8 cellular contexts compared by ENCODE assay signal in genomic region chr7:832292-832967, GRCh38. TPM values are rescaled to one million over a fixed set of nuclear protein-coding genes. Genes with fewer than 3 reads are reported as not detected.
DNase-seq lines count a peak whose midpoint lies in the region; ATAC-seq and TF ChIP-seq lines count a peak whose summit lies in the region.

Gene SUN1, plus strand, starts transcription at chr7:832476. Its CDS starts 49 bp downstream, at chr7:832525.

- no peak within 1 kb of the TSS for H4K12ac ChIP-seq in trophoblast cell (ENCODE audit: low read depth, low read length)

- peak; percentile 56 for ATAC-seq in GM21576 (IDR thresholded peaks at IDR 0.05; ENCODE audit: unreplicated experiment)

- H2AFZ ChIP-seq in MM.1S (ENCODE audit: low read length) (no peak within 1 kb of the TSS), trophoblast cell (ENCODE audit: insufficient read depth, low read length, poor library complexity) (no peak within 1 kb of the TSS)

- H3K4me1 ChIP-seq in BLaER1 (peaks cover 72% of the 10 kb centered on the region), MM.1S (ENCODE audit: low read length) (peaks cover 24% of the 10 kb centered on the region), trophoblast cell (ENCODE audit: control insufficient read depth in 1 of 2, insufficient read depth in 2 of 2, low read length in 2 of 2) (peaks cover 21 to 24% of the 10 kb centered on the region in 2 experiments), vagina (peaks cover 95% of the 10 kb centered on the region)

- peaks cover 8% of the 10 kb centered on the region for H3K36me3 Mint-ChIP-seq in activated T-helper 1 cell treated with anti-CD3 and anti-CD28 coated beads, Interleukin-12 subunit alpha, Interleukin-12 subunit beta, Interleukin-2, Interleukin-4 antibody, amounts not matched to agents 30 ng/mL and 10 ng/mL and 1 ng/mL, durations not matched to agents 14 hours and 24 hours and 36 hours (ENCODE audit: low read depth)

- H3K27ac Mint-ChIP-seq in activated T-helper 1 cell treated with anti-CD3 and anti-CD28 coated beads, Interleukin-12 subunit alpha, Interleukin-12 subunit beta, Interleukin-2, Interleukin-4 antibody, amounts not matched to agents 30 ng/mL and 10 ng/mL and 1 ng/mL, durations not matched to agents 14 hours and 24 hours and 36 hours: peak within 1 kb of the TSS; percentile 93

- peak within 1 kb of the TSS; percentile 77 for H3K14ac ChIP-seq in trophoblast cell (ENCODE audit: low read length)

- H3K4me3 ChIP-seq in BLaER1 (no peak within 1 kb of the TSS), MM.1S (ENCODE audit: low read length) (peak within 1 kb of the TSS; percentile 45), fibroblast of villous mesenchyme (ENCODE audit: low read depth, low read length) (peak within 1 kb of the TSS; percentile 32), trophoblast cell (ENCODE audit: low read depth, low read length) (no peak within 1 kb of the TSS), vagina (peak within 1 kb of the TSS; percentile 19 to 29)

- H3K4me2 ChIP-seq in BLaER1 (peak within 1 kb of the TSS; percentile 61), MM.1S (ENCODE audit: low read depth, low read length) (peak within 1 kb of the TSS; percentile 73), trophoblast cell (ENCODE audit: low read length) (peak within 1 kb of the TSS; percentile 47)

- peak within 1 kb of the TSS; percentile 64 for H2BK5ac ChIP-seq in trophoblast cell (ENCODE audit: low read depth, low read length, poor library complexity)

- no peak within 1 kb of the TSS for H2BK120ac ChIP-seq in trophoblast cell (ENCODE audit: insufficient read depth, low read length, poor library complexity)

- peaks cover 60% of the 10 kb centered on the region for H3K36me3 ChIP-seq in BLaER1
- H3K36me3 ChIP-seq in MM.1S (replicated peaks; ENCODE audit: insufficient read depth, low read length): no peaks in the 10 kb centered on the region; the same call in 1 of the 2 replicates
- H3K36me3 ChIP-seq in trophoblast cell (ENCODE audit: control insufficient read depth in 1 of 2, insufficient read depth in 2 of 2, low read length in 2 of 2): peaks cover 11 to 14% of the 10 kb centered on the region in 2 experiments
- H3K36me3 ChIP-seq in vagina: peaks cover 0 to 4% of the 10 kb centered on the region in 2 donors

- TF ChIP-seq CTCF in MM.1S (IDR thresholded peaks at IDR 0.05; ENCODE audit: low read length) (no peak), fibroblast of villous mesenchyme (IDR thresholded peaks at IDR 0.05; ENCODE audit: insufficient read depth, low read depth, low read length) (no peak), vagina (IDR thresholded peaks at IDR 0.05) (no peak)

- H3K27ac ChIP-seq in BLaER1 (no peak within 1 kb of the TSS), MM.1S (ENCODE audit: low read length) (peak within 1 kb of the TSS; percentile 91), trophoblast cell (ENCODE audit: low read depth, low read length) (peak within 1 kb of the TSS; percentile 91), vagina (peak within 1 kb of the TSS; percentile 95)

- peak within 1 kb of the TSS; percentile 42 for H2AK5ac ChIP-seq in trophoblast cell (ENCODE audit: low read length)

- H3K27me3 ChIP-seq in BLaER1 (no peaks in the 10 kb centered on the region), MM.1S (replicated peaks; ENCODE audit: insufficient read depth, low read length) (no peaks in the 10 kb centered on the region), trophoblast cell (ENCODE audit: insufficient read depth, low read length) (no peaks in the 10 kb centered on the region), vagina (no peaks in the 10 kb centered on the region)

- peak; percentile 66 for DNase-seq in MM.1S
- DNase-seq in activated T-helper 1 cell treated with anti-CD3 and anti-CD28 coated beads, Interleukin-12 subunit alpha, Interleukin-12 subunit beta, Interleukin-2, Interleukin-4 antibody, amounts not matched to agents 30 ng/mL and 10 ng/mL and 1 ng/mL, durations not matched to agents 14 hours and 24 hours and 36 hours (ENCODE audit: low spot score): peak; percentile 36
- DNase-seq in fibroblast of villous mesenchyme (ENCODE audit: low read depth): peak; percentile 69
- DNase-seq in trophoblast cell: peak; percentile 52 to 59
- DNase-seq in vagina (ENCODE audit: extremely low spot score in 2 of 2): peak in 1 of 2 donors; percentile 85
- DNase-seq in NCI-H1436 (lab: John Stamatoyannopoulos, UW): no peak

- peak within 1 kb of the TSS; percentile 65 for H3K18ac ChIP-seq in trophoblast cell (ENCODE audit: low read length)

- H3K4ac ChIP-seq in trophoblast cell (ENCODE audit: low read depth, low read length): peak within 1 kb of the TSS; percentile 47

- no peaks in the 10 kb centered on the region for H3K27me3 Mint-ChIP-seq in activated T-helper 1 cell treated with anti-CD3 and anti-CD28 coated beads, Interleukin-12 subunit alpha, Interleukin-12 subunit beta, Interleukin-2, Interleukin-4 antibody, amounts not matched to agents 30 ng/mL and 10 ng/mL and 1 ng/mL, durations not matched to agents 14 hours and 24 hours and 36 hours (ENCODE audit: insufficient read depth)

- no peak within 1 kb of the TSS for H3K23ac ChIP-seq in trophoblast cell (ENCODE audit: low read length)

- H3K79me1 ChIP-seq in trophoblast cell (ENCODE audit: low read length): peaks cover 2% of the 10 kb centered on the region

- intact Hi-C loops in activated T-helper 1 cell treated with anti-CD3 and anti-CD28 coated beads, Interleukin-12 subunit alpha, Interleukin-12 subunit beta, Interleukin-2, Interleukin-4 antibody, amounts not matched to agents 30 ng/mL and 10 ng/mL and 1 ng/mL, durations not matched to agents 14 hours and 24 hours and 36 hours (cut with micrococcal nuclease): loop anchor here (1.0 to 5.0 kb wide), 4 partner anchors 41 to 230 kb away; partner anchors contain the start of genes DNAAF5 and PRKAR1B
- intact Hi-C loops in vagina (cut with DNase I): no loop called here

- H4K20me1 ChIP-seq in BLaER1: peaks cover 100% of the 10 kb centered on the region
- no peaks in the 10 kb centered on the region for H4K20me1 ChIP-seq in MM.1S (ENCODE audit: insufficient read depth, low read length)

- TF ChIP-seq POLR2A in vagina (IDR thresholded peaks at IDR 0.05): no peak

- H3K9me2 ChIP-seq in MM.1S (replicated peaks; ENCODE audit: insufficient read depth, low read length): no peaks in the 10 kb centered on the region

- no CpG with 5 or more reads among the region's 22 CpGs for WGBS in trophoblast cell (ENCODE audit: extremely low coverage, insufficient coverage, insufficient read length)

- H4K91ac ChIP-seq in trophoblast cell (ENCODE audit: low read depth, low read length): peak within 1 kb of the TSS; percentile 45

- no peaks in the 10 kb centered on the region for H3K9me3 ChIP-seq in BLaER1
- H3K9me3 ChIP-seq in MM.1S (replicated peaks; ENCODE audit: insufficient read depth, low read length): no peaks in the 10 kb centered on the region
- peaks cover 2% of the 10 kb centered on the region for H3K9me3 ChIP-seq in trophoblast cell (ENCODE audit: insufficient read depth, low read depth, low read length)
- H3K9me3 ChIP-seq in vagina: no peaks in the 10 kb centered on the region

- H3K9ac ChIP-seq in BLaER1 (peak within 1 kb of the TSS; percentile 8; the same call in 1 of the 2 replicates), MM.1S (ENCODE audit: low read length) (peak within 1 kb of the TSS; percentile 63), trophoblast cell (ENCODE audit: low read length) (no peak within 1 kb of the TSS)

- no peak within 1 kb of the TSS for H4K8ac ChIP-seq in trophoblast cell (ENCODE audit: low read depth, low read length)

- H3K79me2 ChIP-seq in MM.1S (ENCODE audit: low read length) (peaks cover 89% of the 10 kb centered on the region), trophoblast cell (ENCODE audit: control insufficient read depth, insufficient read depth, low read length, poor library complexity) (peaks cover 6% of the 10 kb centered on the region)

- no peaks in the 10 kb centered on the region for H3K9me3 Mint-ChIP-seq in activated T-helper 1 cell treated with anti-CD3 and anti-CD28 coated beads, Interleukin-12 subunit alpha, Interleukin-12 subunit beta, Interleukin-2, Interleukin-4 antibody, amounts not matched to agents 30 ng/mL and 10 ng/mL and 1 ng/mL, durations not matched to agents 14 hours and 24 hours and 36 hours

- H3K4me3 Mint-ChIP-seq in activated T-helper 1 cell treated with anti-CD3 and anti-CD28 coated beads, Interleukin-12 subunit alpha, Interleukin-12 subunit beta, Interleukin-2, Interleukin-4 antibody, amounts not matched to agents 30 ng/mL and 10 ng/mL and 1 ng/mL, durations not matched to agents 14 hours and 24 hours and 36 hours: peak within 1 kb of the TSS; percentile 80

- H2BK12ac ChIP-seq in trophoblast cell (ENCODE audit: low read length): peak within 1 kb of the TSS; percentile 83

- peaks cover 25% of the 10 kb centered on the region for H3F3A ChIP-seq in MM.1S (ENCODE audit: insufficient read depth, low read length)

- peaks cover 30% of the 10 kb centered on the region for H3K4me1 Mint-ChIP-seq in activated T-helper 1 cell treated with anti-CD3 and anti-CD28 coated beads, Interleukin-12 subunit alpha, Interleukin-12 subunit beta, Interleukin-2, Interleukin-4 antibody, amounts not matched to agents 30 ng/mL and 10 ng/mL and 1 ng/mL, durations not matched to agents 14 hours and 24 hours and 36 hours (ENCODE audit: low read depth)

RNA-seq across cellular contexts. Expression of gene SUN1, which starts in this region (rescaled TPM):
- total RNA-seq in activated T-helper 1 cell treated with anti-CD3 and anti-CD28 coated beads, Interleukin-12 subunit alpha, Interleukin-12 subunit beta, Interleukin-2, Interleukin-4 antibody, amounts not matched to agents 30 ng/mL and 10 ng/mL and 1 ng/mL, durations not matched to agents 14 hours and 24 hours and 36 hours: 76.4 and 82.2 TPM in 2 replicates
- 73.4 and 85.4 TPM in 2 replicates for total RNA-seq in fibroblast of villous mesenchyme
- 85.9 and 88.3 TPM in 2 replicates for polyA plus RNA-seq in trophoblast cell (2013)
- 170 TPM for total RNA-seq in vagina

Comparison
In these comparisons a context has a peak if more than half of its experiments do, and no peak if none do; other contexts are left out.
1. H3K4me3 ChIP-seq: peak in MM.1S (single experiment), fibroblast of villous mesenchyme (single experiment) and vagina (2 of 2); none in BLaER1 (single experiment) and trophoblast cell (single experiment).
2. Peak in every context shown above with its lines, with median percentiles within 50 percentile points of each other: H3K4me2 ChIP-seq.